In genomic region chr7:132009778-132010177, GRCh38 we compare ENCODE assay signal across 26 cellular contexts.
DNase-seq lines count a peak whose midpoint lies in the region; ATAC-seq, FAIRE-seq and TF ChIP-seq lines count a peak whose summit lies in the region.
"Had no signal": no experiment of that assay in that cellular context is flagged by ENCODE, and none has a peak within 500 bp of the region (broad histone marks: within the 10 kb centered on the region; RNA-seq: fewer than 3 reads in every experiment).

No MANE protein-coding gene starts in this region.

- no peak for TF ChIP-seq POLR2A in GM12891 (IDR thresholded peaks at IDR 0.05; ENCODE audit: low read depth, low read length)

- ATAC-seq in GM21529 (IDR thresholded peaks at IDR 0.05; ENCODE audit: unreplicated experiment) = no peak
- no peak for ATAC-seq in right cardiac atrium
- ATAC-seq: GM12878; HepG2; lower lobe of right lung; sciatic nerve; stimulated activated naive CD8-positive, alpha-beta T cell treated with anti-CD3 and anti-CD28 coated beads, Interleukin-15, Interleukin-2, amounts not matched to agents 100 U/mL and 50 U/mL, for 24 hours had no signal

- in situ Hi-C loops in Caki2 (cut with HindIII; ENCODE audit: low pct_unique_long_range_greater_than_20kb, low sequenced_read_pairs) = no loop called here
- in situ Hi-C loops in astrocyte of the spinal cord (cut with HindIII; ENCODE audit: low sequenced_read_pairs) = no loop called here

- DNase-seq in Caki2 (ENCODE audit: low read depth) (peak; percentile 4), astrocyte of the spinal cord (ENCODE audit: low read depth, low spot score) (peak; percentile 88), myocyte (ENCODE audit: low read depth) (peak; percentile 10), GM12891 (ENCODE audit: insufficient read length, low spot score) (no peak), right cardiac atrium (no peak)
- DNase-seq: activated naive CD4-positive, alpha-beta T cell; activated T-cell treated with anti-CD3 and anti-CD28 coated beads, Interleukin-2, amount 50 U/mL, for 48 hours; CD4-positive, CD25-positive, alpha-beta regulatory T cell; dermis blood vessel endothelial cell; DMS53; H9; Kasumi-1; lower lobe of right lung; NCI-H1092 treated with DMSO at 0.1 percent for 48 hours; NCI-H1930; NCI-H510A treated with DMSO at 0.1 percent for 48 hours; Peyer's patch; posterior cingulate gyrus; stimulated activated CD4-positive, alpha-beta T cell treated with anti-CD3 and anti-CD28 coated beads, Interleukin-15, amount 100 ng/mL, for 24 hours; stimulated activated naive CD8-positive, alpha-beta T cell treated with anti-CD3 and anti-CD28 coated beads, Interleukin-15, Interleukin-2, amounts not matched to agents 100 U/mL and 50 U/mL, for 24 hours had no signal

- no peaks in the 10 kb centered on the region; a peak in 1 of 3 replicates for H3K36me3 ChIP-seq in HEK293 (ENCODE audit: control insufficient read depth in 2 of 2, insufficient read depth in 1 of 2, low read length in 2 of 2)
- H3K36me3 ChIP-seq: lower lobe of right lung, Peyer's patch, SJSA1 had no signal

- CTCF ChIA-PET in HEK293 (lab: Yijun Ruan, JAX) = interaction anchor here (0.6 to 0.7 kb wide), 2 partner anchors 9 to 550 kb away, joined by 3 to 4 read pairs; no protein-coding TSS in a partner anchor

- no peaks in the 10 kb centered on the region for H3K9me3 ChIP-seq in HEK293 (ENCODE audit: control insufficient read depth, insufficient read depth, low read depth, low read length)
- no peaks in the 10 kb centered on the region for H3K9me3 ChIP-seq in right cardiac atrium (ENCODE audit: control insufficient read depth, low read length)
- H3K9me3 ChIP-seq: lower lobe of right lung, Peyer's patch, SJSA1 had no signal

- intact Hi-C loops in right cardiac atrium (cut with DNase I) = loop anchor here in 2 of 4 donors (10.0 kb wide), 2 partner anchors 235 to 245 kb away; no protein-coding TSS in a partner anchor

- no peak for FAIRE-seq in GM12891 (lab: Jason Lieb, UNC)
- FAIRE-seq: GM12878, HepG2 had no signal

- TF ChIP-seq CTCF in HEK293 (tag by site-specific recombination; IDR thresholded peaks at IDR 0.05) (no peak), astrocyte of the spinal cord (IDR thresholded peaks at IDR 0.05; ENCODE audit: low read depth, low read length) (no peak)

- H3K4me3 ChIP-seq in HEK293 (ENCODE audit: low read depth, low read length) (no peak overlapping the region), astrocyte of the spinal cord (ENCODE audit: low read depth, low read length) (no peak overlapping the region), right cardiac atrium (ENCODE audit: low read length) (no peak overlapping the region)
- H3K4me3 ChIP-seq: GM12878, lower lobe of right lung, Peyer's patch, SJSA1 had no signal

- no peak overlapping the region for H3K27ac ChIP-seq in HEK293 (ENCODE audit: extremely low read depth, low read depth, low read length)
- no peak overlapping the region for H3K27ac ChIP-seq in right cardiac atrium (ENCODE audit: low read length)
- H3K27ac ChIP-seq: lower lobe of right lung, Peyer's patch, SJSA1 had no signal

- H3K4me1 ChIP-seq in HEK293 (ENCODE audit: control insufficient read depth, insufficient read depth, low read length) (no peaks in the 10 kb centered on the region), right cardiac atrium (ENCODE audit: control insufficient read depth, insufficient read depth, low read length) (no peaks in the 10 kb centered on the region)
- H3K4me1 ChIP-seq: lower lobe of right lung, Peyer's patch, SJSA1 had no signal

- POLR2A ChIA-PET in HEK293 (lab: Yijun Ruan, JAX) = no interaction called here

- no peaks in the 10 kb centered on the region for H3K27me3 ChIP-seq in right cardiac atrium (ENCODE audit: control insufficient read depth, insufficient read depth)
- H3K27me3 ChIP-seq: Peyer's patch, SJSA1 had no signal

- 86% methylated on average over 4 of the region's 4 CpGs for WGBS in right cardiac atrium

TF ChIP-seq in HEK293, 187 proteins besides CTCF, POLR2A, EP300 and RAD21:
- no peak for TF ChIP-seq ZNF202 (tag by site-specific recombination; IDR thresholded peaks at IDR 0.05; ENCODE audit: borderline replicate concordance)
- TF ChIP-seq SCRT2 (tag by site-specific recombination; IDR thresholded peaks at IDR 0.05) = peak; percentile 82

TF ChIP-seq in GM12891, 5 proteins besides CTCF, POLR2A, EP300 and RAD21:
- TF ChIP-seq POLR2AphosphoS5 (IDR thresholded peaks at IDR 0.05; ENCODE audit: low read depth, low read length) (no peak), PAX5 (IDR thresholded peaks at IDR 0.05; ENCODE audit: insufficient read depth, low read length, severe bottlenecking) (no peak), POU2F2 (IDR thresholded peaks at IDR 0.05; ENCODE audit: low read depth, low read length) (no peak), SPI1 (IDR thresholded peaks at IDR 0.05; ENCODE audit: low read depth, low read length) (no peak), TAF1 (IDR thresholded peaks at IDR 0.05; ENCODE audit: low read depth, low read length) (no peak)

Comparison
In these comparisons a context has a peak if more than half of its experiments do, and no peak if none do; other contexts are left out.
1. DNase-seq: peak in Caki2 (single experiment), astrocyte of the spinal cord (single experiment) and myocyte (single experiment); none in GM12891 (single experiment) and right cardiac atrium (0 of 3).